ENCODE assay signal across 1 cellular context in the genomic region with DNA sequence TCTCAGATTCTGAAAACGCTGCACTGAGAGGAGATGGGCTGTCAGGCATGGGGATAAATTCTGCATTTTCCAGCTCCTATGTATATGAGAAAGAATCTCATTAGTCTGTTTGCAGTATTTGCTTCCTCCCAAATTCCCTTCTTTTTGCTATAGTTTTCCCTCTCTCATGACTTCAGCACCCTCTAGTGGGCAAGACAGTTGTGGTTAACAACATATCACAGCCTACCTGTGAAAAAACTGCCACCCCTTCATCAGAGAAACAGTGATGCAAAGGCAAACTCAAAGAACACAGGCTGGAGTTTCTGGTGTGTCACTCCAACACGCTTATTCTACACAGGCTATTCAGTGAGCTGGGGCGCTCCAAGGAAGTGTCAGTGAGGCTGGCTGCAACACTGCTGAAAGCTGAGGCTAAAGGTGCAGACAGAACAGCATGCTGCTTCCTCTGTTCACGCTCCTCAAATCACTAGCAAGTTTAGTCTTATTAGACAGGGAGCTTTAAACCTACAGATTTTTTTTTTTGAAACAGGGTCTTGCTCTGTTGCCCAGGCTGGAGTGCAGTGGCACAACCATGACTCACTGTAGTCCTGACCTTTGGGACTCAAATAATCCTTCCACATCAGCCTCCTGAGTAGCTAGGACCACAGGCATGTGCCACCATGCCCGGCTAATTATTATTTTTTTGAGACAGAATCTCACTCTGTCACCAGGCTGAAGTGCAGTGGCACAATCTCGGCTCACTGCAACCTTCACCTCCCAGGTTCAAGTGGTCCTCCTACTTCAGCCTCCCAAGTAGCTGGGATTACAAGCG.
A peak's percentile ranks its signal among the peaks of the same experiment; 100 is the strongest.
TF ChIP-seq lines count a peak whose summit lies in the region.

No MANE protein-coding gene starts in this region.

TF ChIP-seq in HepG2, 621 proteins besides CTCF, POLR2A, EP300 and RAD21:
- TF ChIP-seq, protein P1, sequence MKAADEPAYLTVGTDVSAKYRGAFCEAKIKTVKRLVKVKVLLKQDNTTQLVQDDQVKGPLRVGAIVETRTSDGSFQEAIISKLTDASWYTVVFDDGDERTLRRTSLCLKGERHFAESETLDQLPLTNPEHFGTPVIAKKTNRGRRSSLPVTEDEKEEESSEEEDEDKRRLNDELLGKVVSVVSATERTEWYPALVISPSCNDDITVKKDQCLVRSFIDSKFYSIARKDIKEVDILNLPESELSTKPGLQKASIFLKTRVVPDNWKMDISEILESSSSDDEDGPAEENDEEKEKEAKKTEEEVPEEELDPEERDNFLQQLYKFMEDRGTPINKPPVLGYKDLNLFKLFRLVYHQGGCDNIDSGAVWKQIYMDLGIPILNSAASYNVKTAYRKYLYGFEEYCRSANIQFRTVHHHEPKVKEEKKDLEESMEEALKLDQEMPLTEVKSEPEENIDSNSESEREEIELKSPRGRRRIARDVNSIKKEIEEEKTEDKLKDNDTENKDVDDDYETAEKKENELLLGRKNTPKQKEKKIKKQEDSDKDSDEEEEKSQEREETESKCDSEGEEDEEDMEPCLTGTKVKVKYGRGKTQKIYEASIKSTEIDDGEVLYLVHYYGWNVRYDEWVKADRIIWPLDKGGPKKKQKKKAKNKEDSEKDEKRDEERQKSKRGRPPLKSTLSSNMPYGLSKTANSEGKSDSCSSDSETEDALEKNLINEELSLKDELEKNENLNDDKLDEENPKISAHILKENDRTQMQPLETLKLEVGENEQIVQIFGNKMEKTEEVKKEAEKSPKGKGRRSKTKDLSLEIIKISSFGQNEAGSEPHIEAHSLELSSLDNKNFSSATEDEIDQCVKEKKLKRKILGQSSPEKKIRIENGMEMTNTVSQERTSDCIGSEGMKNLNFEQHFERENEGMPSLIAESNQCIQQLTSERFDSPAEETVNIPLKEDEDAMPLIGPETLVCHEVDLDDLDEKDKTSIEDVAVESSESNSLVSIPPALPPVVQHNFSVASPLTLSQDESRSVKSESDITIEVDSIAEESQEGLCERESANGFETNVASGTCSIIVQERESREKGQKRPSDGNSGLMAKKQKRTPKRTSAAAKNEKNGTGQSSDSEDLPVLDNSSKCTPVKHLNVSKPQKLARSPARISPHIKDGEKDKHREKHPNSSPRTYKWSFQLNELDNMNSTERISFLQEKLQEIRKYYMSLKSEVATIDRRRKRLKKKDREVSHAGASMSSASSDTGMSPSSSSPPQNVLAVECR (CRISPR knock-in tag; IDR thresholded peaks at IDR 0.05; ENCODE audit: borderline replicate concordance) = no peak
- TF ChIP-seq ADNP (CRISPR knock-in tag; IDR thresholded peaks at IDR 0.05) = no peak
- TF ChIP-seq MTF1 (CRISPR knock-in tag; IDR thresholded peaks at IDR 0.05) = no peak
- TF ChIP-seq, protein P2, sequence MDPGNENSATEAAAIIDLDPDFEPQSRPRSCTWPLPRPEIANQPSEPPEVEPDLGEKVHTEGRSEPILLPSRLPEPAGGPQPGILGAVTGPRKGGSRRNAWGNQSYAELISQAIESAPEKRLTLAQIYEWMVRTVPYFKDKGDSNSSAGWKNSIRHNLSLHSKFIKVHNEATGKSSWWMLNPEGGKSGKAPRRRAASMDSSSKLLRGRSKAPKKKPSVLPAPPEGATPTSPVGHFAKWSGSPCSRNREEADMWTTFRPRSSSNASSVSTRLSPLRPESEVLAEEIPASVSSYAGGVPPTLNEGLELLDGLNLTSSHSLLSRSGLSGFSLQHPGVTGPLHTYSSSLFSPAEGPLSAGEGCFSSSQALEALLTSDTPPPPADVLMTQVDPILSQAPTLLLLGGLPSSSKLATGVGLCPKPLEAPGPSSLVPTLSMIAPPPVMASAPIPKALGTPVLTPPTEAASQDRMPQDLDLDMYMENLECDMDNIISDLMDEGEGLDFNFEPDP (CRISPR knock-in tag; conservative IDR thresholded peaks at IDR 0.05) = 0 out of 2 replicates have a peak, but pooled peaks have one; percentile 15
- TF ChIP-seq SRSF9 (IDR thresholded peaks at IDR 0.05; ENCODE audit: borderline replicate concordance, insufficient read depth, low read depth, low read length, poor library complexity, severe bottlenecking) = no peak
- TF ChIP-seq CREM (IDR thresholded peaks at IDR 0.05) = no peak
- TF ChIP-seq CREM (CRISPR knock-in tag; IDR thresholded peaks at IDR 0.05) = no peak
- TF ChIP-seq, protein P3, sequence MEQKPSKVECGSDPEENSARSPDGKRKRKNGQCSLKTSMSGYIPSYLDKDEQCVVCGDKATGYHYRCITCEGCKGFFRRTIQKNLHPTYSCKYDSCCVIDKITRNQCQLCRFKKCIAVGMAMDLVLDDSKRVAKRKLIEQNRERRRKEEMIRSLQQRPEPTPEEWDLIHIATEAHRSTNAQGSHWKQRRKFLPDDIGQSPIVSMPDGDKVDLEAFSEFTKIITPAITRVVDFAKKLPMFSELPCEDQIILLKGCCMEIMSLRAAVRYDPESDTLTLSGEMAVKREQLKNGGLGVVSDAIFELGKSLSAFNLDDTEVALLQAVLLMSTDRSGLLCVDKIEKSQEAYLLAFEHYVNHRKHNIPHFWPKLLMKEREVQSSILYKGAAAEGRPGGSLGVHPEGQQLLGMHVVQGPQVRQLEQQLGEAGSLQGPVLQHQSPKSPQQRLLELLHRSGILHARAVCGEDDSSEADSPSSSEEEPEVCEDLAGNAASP (CRISPR knock-in tag; IDR thresholded peaks at IDR 0.05; ENCODE audit: borderline replicate concordance) = 0 out of 2 replicates have a peak, but pooled peaks have one; percentile 27
- TF ChIP-seq ERF (CRISPR knock-in tag; IDR thresholded peaks at IDR 0.05) = peak; percentile 36; the same call in 1 of the 2 replicates
- TF ChIP-seq IRX3 (CRISPR knock-in tag; IDR thresholded peaks at IDR 0.05; ENCODE audit: borderline replicate concordance, low read depth) = no peak
- TF ChIP-seq ZNF121 (CRISPR knock-in tag; IDR thresholded peaks at IDR 0.05) = 0 out of 2 replicates have a peak, but pooled peaks have one; percentile 42
- TF ChIP-seq SMC3 (IDR thresholded peaks at IDR 0.05; ENCODE audit: low read length) = peak; percentile 87
- no peak for TF ChIP-seq MAF1 (CRISPR knock-in tag; IDR thresholded peaks at IDR 0.05; ENCODE audit: borderline replicate concordance)
- TF ChIP-seq NR2F6 (IDR thresholded peaks at IDR 0.05) = no peak
- TF ChIP-seq NR2F6 (CRISPR knock-in tag; IDR thresholded peaks at IDR 0.05) = no peak
- TF ChIP-seq ATF1 (CRISPR knock-in tag; IDR thresholded peaks at IDR 0.05) = no peak
- TF ChIP-seq, protein P4, sequence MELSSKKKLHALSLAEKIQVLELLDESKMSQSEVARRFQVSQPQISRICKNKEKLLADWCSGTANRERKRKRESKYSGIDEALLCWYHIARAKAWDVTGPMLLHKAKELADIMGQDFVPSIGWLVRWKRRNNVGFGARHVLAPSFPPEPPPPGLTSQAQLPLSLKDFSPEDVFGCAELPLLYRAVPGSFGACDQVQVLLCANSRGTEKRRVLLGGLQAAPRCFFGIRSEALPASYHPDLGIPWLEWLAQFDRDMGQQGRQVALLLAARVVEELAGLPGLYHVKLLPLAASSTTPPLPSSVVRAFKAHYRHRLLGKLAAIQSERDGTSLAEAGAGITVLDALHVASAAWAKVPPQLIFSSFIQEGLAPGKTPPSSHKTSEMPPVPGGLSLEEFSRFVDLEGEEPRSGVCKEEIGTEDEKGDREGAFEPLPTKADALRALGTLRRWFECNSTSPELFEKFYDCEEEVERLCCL (CRISPR knock-in tag; IDR thresholded peaks at IDR 0.05; ENCODE audit: borderline replicate concordance) = no peak
- no peak for TF ChIP-seq XRCC5 (optimal IDR thresholded peaks at IDR 0.05; ENCODE audit: low read length)
- TF ChIP-seq ELF4 (CRISPR knock-in tag; IDR thresholded peaks at IDR 0.05; ENCODE audit: borderline replicate concordance) = no peak
- peak; percentile 58 for TF ChIP-seq RFX5 (IDR thresholded peaks at IDR 0.05; ENCODE audit: low read depth, low read length)
- TF ChIP-seq TAF15 (IDR thresholded peaks at IDR 0.05; ENCODE audit: low read depth, low read length, poor library complexity, severe bottlenecking) = no peak
- TF ChIP-seq, protein P5, sequence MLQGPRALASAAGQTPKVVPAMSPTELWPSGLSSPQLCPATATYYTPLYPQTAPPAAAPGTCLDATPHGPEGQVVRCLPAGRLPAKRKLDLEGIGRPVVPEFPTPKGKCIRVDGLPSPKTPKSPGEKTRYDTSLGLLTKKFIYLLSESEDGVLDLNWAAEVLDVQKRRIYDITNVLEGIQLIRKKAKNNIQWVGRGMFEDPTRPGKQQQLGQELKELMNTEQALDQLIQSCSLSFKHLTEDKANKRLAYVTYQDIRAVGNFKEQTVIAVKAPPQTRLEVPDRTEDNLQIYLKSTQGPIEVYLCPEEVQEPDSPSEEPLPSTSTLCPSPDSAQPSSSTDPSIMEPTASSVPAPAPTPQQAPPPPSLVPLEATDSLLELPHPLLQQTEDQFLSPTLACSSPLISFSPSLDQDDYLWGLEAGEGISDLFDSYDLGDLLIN (CRISPR knock-in tag; IDR thresholded peaks at IDR 0.05; ENCODE audit: borderline replicate concordance) = no peak
- no peak for TF ChIP-seq ZFP37 (CRISPR knock-in tag; IDR thresholded peaks at IDR 0.05; ENCODE audit: borderline replicate concordance)
- no peak for TF ChIP-seq SNAPC2 (CRISPR knock-in tag; IDR thresholded peaks at IDR 0.05)
- TF ChIP-seq FOXJ3 (CRISPR knock-in tag; IDR thresholded peaks at IDR 0.05; ENCODE audit: borderline replicate concordance) = no peak
- peak; percentile 98 for TF ChIP-seq STAG1 (CRISPR knock-in tag; IDR thresholded peaks at IDR 0.05)
- TF ChIP-seq ZSCAN9 (CRISPR knock-in tag; IDR thresholded peaks at IDR 0.05; ENCODE audit: borderline replicate concordance) = no peak
- TF ChIP-seq TBP (CRISPR knock-in tag; IDR thresholded peaks at IDR 0.05) = no peak
- TF ChIP-seq NONO (IDR thresholded peaks at IDR 0.05) = no peak
- TF ChIP-seq NONO (CRISPR knock-in tag; conservative IDR thresholded peaks at IDR 0.05) = no peak
- TF ChIP-seq ZSCAN25 (CRISPR knock-in tag; IDR thresholded peaks at IDR 0.05) = no peak
